Comparison of ENCODE assay signal across 1 cellular context in the genomic region with DNA sequence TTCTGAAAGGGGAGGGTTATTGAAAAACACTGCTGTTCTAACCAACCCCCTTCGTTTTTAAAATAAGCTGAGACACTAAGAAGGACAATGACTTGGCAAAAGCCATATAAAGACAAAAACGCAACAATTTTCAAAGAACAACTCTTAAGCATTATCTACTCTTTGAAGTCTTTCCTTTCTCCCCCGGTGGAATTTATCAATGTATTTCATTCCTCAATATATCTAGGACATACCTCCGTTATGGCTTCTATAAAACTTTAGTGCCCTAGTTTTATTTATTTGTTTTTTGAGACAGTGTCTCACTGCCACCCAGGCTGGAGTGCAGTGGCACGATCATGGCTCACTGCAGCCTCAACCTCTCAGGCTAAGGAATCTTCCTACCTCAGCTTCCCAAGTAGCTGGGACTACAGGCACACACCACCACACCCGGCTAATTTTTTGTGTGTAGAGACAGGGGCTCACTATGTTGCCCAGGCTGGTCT.
A peak's percentile ranks its signal among the peaks of the same experiment; 100 is the strongest.
TF ChIP-seq lines count a peak whose summit lies in the region.

No MANE protein-coding gene starts in this region.

TF ChIP-seq in K562, 482 proteins besides CTCF, POLR2A, EP300 and RAD21 (continued from another document and continues in another):
- TF ChIP-seq, protein P1, sequence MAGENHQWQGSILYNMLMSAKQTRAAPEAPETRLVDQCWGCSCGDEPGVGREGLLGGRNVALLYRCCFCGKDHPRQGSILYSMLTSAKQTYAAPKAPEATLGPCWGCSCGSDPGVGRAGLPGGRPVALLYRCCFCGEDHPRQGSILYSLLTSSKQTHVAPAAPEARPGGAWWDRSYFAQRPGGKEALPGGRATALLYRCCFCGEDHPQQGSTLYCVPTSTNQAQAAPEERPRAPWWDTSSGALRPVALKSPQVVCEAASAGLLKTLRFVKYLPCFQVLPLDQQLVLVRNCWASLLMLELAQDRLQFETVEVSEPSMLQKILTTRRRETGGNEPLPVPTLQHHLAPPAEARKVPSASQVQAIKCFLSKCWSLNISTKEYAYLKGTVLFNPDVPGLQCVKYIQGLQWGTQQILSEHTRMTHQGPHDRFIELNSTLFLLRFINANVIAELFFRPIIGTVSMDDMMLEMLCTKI (IDR thresholded peaks at IDR 0.05; ENCODE audit: partially characterized antibody): no peak
- 0 out of 2 replicates have a peak, but pooled peaks have one; percentile 7 for TF ChIP-seq MEF2A (IDR thresholded peaks at IDR 0.05; ENCODE audit: control insufficient read depth, low read depth, low read length)
- TF ChIP-seq CREB1 (IDR thresholded peaks at IDR 0.05): no peak
- TF ChIP-seq CREB1 (CRISPR knock-in tag; IDR thresholded peaks at IDR 0.05): no peak
- peak; percentile 15; the same call in 1 of the 2 replicates for TF ChIP-seq MYC (IDR thresholded peaks at IDR 0.05; ENCODE audit: low read depth, low read length)
- no peak for TF ChIP-seq MYC (CRISPR knock-in tag; IDR thresholded peaks at IDR 0.05; ENCODE audit: borderline replicate concordance, low read depth)
- TF ChIP-seq, protein P2, sequence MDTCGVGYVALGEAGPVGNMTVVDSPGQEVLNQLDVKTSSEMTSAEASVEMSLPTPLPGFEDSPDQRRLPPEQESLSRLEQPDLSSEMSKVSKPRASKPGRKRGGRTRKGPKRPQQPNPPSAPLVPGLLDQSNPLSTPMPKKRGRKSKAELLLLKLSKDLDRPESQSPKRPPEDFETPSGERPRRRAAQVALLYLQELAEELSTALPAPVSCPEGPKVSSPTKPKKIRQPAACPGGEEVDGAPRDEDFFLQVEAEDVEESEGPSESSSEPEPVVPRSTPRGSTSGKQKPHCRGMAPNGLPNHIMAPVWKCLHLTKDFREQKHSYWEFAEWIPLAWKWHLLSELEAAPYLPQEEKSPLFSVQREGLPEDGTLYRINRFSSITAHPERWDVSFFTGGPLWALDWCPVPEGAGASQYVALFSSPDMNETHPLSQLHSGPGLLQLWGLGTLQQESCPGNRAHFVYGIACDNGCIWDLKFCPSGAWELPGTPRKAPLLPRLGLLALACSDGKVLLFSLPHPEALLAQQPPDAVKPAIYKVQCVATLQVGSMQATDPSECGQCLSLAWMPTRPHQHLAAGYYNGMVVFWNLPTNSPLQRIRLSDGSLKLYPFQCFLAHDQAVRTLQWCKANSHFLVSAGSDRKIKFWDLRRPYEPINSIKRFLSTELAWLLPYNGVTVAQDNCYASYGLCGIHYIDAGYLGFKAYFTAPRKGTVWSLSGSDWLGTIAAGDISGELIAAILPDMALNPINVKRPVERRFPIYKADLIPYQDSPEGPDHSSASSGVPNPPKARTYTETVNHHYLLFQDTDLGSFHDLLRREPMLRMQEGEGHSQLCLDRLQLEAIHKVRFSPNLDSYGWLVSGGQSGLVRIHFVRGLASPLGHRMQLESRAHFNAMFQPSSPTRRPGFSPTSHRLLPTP (IDR thresholded peaks at IDR 0.05; ENCODE audit: borderline replicate concordance, extremely low read depth, insufficient read length): no peak
- TF ChIP-seq ARID2 (IDR thresholded peaks at IDR 0.05): no peak
- TF ChIP-seq TRIM28 (IDR thresholded peaks at IDR 0.05): no peak
- TF ChIP-seq, protein P3, sequence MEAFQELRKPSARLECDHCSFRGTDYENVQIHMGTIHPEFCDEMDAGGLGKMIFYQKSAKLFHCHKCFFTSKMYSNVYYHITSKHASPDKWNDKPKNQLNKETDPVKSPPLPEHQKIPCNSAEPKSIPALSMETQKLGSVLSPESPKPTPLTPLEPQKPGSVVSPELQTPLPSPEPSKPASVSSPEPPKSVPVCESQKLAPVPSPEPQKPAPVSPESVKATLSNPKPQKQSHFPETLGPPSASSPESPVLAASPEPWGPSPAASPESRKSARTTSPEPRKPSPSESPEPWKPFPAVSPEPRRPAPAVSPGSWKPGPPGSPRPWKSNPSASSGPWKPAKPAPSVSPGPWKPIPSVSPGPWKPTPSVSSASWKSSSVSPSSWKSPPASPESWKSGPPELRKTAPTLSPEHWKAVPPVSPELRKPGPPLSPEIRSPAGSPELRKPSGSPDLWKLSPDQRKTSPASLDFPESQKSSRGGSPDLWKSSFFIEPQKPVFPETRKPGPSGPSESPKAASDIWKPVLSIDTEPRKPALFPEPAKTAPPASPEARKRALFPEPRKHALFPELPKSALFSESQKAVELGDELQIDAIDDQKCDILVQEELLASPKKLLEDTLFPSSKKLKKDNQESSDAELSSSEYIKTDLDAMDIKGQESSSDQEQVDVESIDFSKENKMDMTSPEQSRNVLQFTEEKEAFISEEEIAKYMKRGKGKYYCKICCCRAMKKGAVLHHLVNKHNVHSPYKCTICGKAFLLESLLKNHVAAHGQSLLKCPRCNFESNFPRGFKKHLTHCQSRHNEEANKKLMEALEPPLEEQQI (IDR thresholded peaks at IDR 0.05): no peak
- no peak for TF ChIP-seq TAF9B (IDR thresholded peaks at IDR 0.05; ENCODE audit: partially characterized antibody)
- no peak for TF ChIP-seq LEF1 (IDR thresholded peaks at IDR 0.05)
- peak; percentile 96 for TF ChIP-seq ZNF316 (IDR thresholded peaks at IDR 0.05)
- TF ChIP-seq ZNF121 (CRISPR knock-in tag; conservative IDR thresholded peaks at IDR 0.05): no peak
- no peak for TF ChIP-seq ZNF57 (CRISPR knock-in tag; IDR thresholded peaks at IDR 0.05)
- 0 out of 2 replicates have a peak, but pooled peaks have one; percentile 34 for TF ChIP-seq SP1 (CRISPR knock-in tag; IDR thresholded peaks at IDR 0.05)
- peak; percentile 33; the same call in 1 of the 2 replicates for TF ChIP-seq NFRKB (IDR thresholded peaks at IDR 0.05; ENCODE audit: low read depth)
- TF ChIP-seq, protein P4, sequence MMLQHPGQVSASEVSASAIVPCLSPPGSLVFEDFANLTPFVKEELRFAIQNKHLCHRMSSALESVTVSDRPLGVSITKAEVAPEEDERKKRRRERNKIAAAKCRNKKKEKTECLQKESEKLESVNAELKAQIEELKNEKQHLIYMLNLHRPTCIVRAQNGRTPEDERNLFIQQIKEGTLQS (IDR thresholded peaks at IDR 0.05): no peak
- TF ChIP-seq, protein P4 (CRISPR knock-in tag; conservative IDR thresholded peaks at IDR 0.05): no peak
- no peak for TF ChIP-seq SETDB1 (IDR thresholded peaks at IDR 0.05; ENCODE audit: low read length)
- TF ChIP-seq, protein P5, sequence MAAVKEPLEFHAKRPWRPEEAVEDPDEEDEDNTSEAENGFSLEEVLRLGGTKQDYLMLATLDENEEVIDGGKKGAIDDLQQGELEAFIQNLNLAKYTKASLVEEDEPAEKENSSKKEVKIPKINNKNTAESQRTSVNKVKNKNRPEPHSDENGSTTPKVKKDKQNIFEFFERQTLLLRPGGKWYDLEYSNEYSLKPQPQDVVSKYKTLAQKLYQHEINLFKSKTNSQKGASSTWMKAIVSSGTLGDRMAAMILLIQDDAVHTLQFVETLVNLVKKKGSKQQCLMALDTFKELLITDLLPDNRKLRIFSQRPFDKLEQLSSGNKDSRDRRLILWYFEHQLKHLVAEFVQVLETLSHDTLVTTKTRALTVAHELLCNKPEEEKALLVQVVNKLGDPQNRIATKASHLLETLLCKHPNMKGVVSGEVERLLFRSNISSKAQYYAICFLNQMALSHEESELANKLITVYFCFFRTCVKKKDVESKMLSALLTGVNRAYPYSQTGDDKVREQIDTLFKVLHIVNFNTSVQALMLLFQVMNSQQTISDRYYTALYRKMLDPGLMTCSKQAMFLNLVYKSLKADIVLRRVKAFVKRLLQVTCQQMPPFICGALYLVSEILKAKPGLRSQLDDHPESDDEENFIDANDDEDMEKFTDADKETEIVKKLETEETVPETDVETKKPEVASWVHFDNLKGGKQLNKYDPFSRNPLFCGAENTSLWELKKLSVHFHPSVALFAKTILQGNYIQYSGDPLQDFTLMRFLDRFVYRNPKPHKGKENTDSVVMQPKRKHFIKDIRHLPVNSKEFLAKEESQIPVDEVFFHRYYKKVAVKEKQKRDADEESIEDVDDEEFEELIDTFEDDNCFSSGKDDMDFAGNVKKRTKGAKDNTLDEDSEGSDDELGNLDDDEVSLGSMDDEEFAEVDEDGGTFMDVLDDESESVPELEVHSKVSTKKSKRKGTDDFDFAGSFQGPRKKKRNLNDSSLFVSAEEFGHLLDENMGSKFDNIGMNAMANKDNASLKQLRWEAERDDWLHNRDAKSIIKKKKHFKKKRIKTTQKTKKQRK (IDR thresholded peaks at IDR 0.05; ENCODE audit: borderline replicate concordance, low read depth, low read length): no peak
- TF ChIP-seq, protein P6, sequence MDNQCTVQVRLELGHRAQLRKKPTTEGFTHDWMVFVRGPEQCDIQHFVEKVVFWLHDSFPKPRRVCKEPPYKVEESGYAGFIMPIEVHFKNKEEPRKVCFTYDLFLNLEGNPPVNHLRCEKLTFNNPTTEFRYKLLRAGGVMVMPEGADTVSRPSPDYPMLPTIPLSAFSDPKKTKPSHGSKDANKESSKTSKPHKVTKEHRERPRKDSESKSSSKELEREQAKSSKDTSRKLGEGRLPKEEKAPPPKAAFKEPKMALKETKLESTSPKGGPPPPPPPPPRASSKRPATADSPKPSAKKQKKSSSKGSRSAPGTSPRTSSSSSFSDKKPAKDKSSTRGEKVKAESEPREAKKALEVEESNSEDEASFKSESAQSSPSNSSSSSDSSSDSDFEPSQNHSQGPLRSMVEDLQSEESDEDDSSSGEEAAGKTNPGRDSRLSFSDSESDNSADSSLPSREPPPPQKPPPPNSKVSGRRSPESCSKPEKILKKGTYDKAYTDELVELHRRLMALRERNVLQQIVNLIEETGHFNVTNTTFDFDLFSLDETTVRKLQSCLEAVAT (IDR thresholded peaks at IDR 0.05): peak in 1 of 2 experiments; percentile 91; a peak in 2 of 4 replicates
- no peak for TF ChIP-seq GABPB2 (CRISPR knock-in tag; conservative IDR thresholded peaks at IDR 0.05)
- TF ChIP-seq RFX5 (IDR thresholded peaks at IDR 0.05; ENCODE audit: low read depth, low read length): no peak
- TF ChIP-seq BACH1 (tag; IDR thresholded peaks at IDR 0.05): peak; percentile 85
- TF ChIP-seq CHCHD3 (CRISPR knock-in tag; IDR thresholded peaks at IDR 0.05): no peak
- TF ChIP-seq, protein P7, sequence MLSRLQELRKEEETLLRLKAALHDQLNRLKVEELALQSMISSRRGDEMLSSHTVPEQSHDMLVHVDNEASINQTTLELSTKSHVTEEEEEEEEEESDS (CRISPR knock-in tag; IDR thresholded peaks at IDR 0.05): no peak
- 0 out of 2 replicates have a peak, but pooled peaks have one; percentile 34 for TF ChIP-seq SMARCA4 (IDR thresholded peaks at IDR 0.05)
- no peak for TF ChIP-seq IFI16 (CRISPR knock-in tag; IDR thresholded peaks at IDR 0.05)
- TF ChIP-seq TAL1 (IDR thresholded peaks at IDR 0.05): no peak
- TF ChIP-seq, protein P8, sequence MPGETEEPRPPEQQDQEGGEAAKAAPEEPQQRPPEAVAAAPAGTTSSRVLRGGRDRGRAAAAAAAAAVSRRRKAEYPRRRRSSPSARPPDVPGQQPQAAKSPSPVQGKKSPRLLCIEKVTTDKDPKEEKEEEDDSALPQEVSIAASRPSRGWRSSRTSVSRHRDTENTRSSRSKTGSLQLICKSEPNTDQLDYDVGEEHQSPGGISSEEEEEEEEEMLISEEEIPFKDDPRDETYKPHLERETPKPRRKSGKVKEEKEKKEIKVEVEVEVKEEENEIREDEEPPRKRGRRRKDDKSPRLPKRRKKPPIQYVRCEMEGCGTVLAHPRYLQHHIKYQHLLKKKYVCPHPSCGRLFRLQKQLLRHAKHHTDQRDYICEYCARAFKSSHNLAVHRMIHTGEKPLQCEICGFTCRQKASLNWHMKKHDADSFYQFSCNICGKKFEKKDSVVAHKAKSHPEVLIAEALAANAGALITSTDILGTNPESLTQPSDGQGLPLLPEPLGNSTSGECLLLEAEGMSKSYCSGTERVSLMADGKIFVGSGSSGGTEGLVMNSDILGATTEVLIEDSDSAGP (CRISPR knock-in tag; IDR thresholded peaks at IDR 0.05): no peak
- no peak for TF ChIP-seq HNRNPK (IDR thresholded peaks at IDR 0.05; ENCODE audit: low read depth, low read length, poor library complexity, severe bottlenecking)
- TF ChIP-seq, protein P9, sequence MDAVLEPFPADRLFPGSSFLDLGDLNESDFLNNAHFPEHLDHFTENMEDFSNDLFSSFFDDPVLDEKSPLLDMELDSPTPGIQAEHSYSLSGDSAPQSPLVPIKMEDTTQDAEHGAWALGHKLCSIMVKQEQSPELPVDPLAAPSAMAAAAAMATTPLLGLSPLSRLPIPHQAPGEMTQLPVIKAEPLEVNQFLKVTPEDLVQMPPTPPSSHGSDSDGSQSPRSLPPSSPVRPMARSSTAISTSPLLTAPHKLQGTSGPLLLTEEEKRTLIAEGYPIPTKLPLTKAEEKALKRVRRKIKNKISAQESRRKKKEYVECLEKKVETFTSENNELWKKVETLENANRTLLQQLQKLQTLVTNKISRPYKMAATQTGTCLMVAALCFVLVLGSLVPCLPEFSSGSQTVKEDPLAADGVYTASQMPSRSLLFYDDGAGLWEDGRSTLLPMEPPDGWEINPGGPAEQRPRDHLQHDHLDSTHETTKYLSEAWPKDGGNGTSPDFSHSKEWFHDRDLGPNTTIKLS (IDR thresholded peaks at IDR 0.05; ENCODE audit: borderline replicate concordance, low read depth): no peak
- TF ChIP-seq, protein P10, sequence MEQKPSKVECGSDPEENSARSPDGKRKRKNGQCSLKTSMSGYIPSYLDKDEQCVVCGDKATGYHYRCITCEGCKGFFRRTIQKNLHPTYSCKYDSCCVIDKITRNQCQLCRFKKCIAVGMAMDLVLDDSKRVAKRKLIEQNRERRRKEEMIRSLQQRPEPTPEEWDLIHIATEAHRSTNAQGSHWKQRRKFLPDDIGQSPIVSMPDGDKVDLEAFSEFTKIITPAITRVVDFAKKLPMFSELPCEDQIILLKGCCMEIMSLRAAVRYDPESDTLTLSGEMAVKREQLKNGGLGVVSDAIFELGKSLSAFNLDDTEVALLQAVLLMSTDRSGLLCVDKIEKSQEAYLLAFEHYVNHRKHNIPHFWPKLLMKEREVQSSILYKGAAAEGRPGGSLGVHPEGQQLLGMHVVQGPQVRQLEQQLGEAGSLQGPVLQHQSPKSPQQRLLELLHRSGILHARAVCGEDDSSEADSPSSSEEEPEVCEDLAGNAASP (IDR thresholded peaks at IDR 0.05): no peak
- no peak for TF ChIP-seq ARHGAP35 (IDR thresholded peaks at IDR 0.05; ENCODE audit: partially characterized antibody)
- TF ChIP-seq NRF1 (conservative IDR thresholded peaks at IDR 0.05 in 1 of 2, IDR thresholded peaks at IDR 0.05 in 1 of 2): no peak
- TF ChIP-seq CBFA2T2 (conservative IDR thresholded peaks at IDR 0.05): no peak
- TF ChIP-seq SRF (CRISPR knock-in tag; IDR thresholded peaks at IDR 0.05): peak in 1 of 2 experiments; percentile 59; a peak in 2 of 4 replicates
- TF ChIP-seq COPS2 (conservative IDR thresholded peaks at IDR 0.05): no peak
- TF ChIP-seq RBM17 (IDR thresholded peaks at IDR 0.05; ENCODE audit: borderline replicate concordance, low read depth, low read length): no peak
- no peak for TF ChIP-seq POLR2G (IDR thresholded peaks at IDR 0.05; ENCODE audit: low read depth, low read length)
- 0 out of 2 replicates have a peak, but pooled peaks have one; percentile 30 for TF ChIP-seq ZNF766 (CRISPR knock-in tag; conservative IDR thresholded peaks at IDR 0.05)
- TF ChIP-seq TOE1 (IDR thresholded peaks at IDR 0.05; ENCODE audit: borderline replicate concordance): no peak
- TF ChIP-seq TOE1 (CRISPR knock-in tag; IDR thresholded peaks at IDR 0.05; ENCODE audit: borderline replicate concordance, low read depth): 0 out of 2 replicates have a peak, but pooled peaks have one; percentile 55
- TF ChIP-seq FOXK2 (conservative IDR thresholded peaks at IDR 0.05 in 1 of 2, IDR thresholded peaks at IDR 0.05 in 1 of 2; ENCODE audit: low read depth in 2 of 2): no peak
